In the genomic region with DNA sequence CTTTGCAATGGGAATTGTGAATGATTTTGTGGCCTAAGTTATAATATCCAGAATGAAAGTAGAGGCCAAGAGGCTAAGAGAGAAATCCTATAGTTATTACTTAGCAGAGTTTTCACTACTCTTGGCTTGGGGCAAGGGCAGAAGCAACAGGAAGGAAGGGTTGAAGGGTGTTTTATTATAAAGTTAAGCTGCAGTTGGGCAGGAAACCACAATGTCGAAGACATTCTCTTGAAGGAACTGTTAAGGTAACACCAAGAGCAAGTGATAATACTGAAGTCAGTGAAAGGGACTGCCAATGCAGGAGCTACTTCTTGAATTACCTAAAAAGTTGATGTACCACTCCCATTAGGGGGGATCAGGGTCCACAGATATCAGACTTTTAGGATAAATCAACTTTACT, we compare ENCODE assay signal across 10 cellular contexts. TPM values are rescaled to one million over a fixed set of nuclear protein-coding genes. Genes with fewer than 3 reads are reported as not detected.
DNase-seq lines count a peak whose midpoint lies in the region; ATAC-seq, FAIRE-seq and TF ChIP-seq lines count a peak whose summit lies in the region.
"Had no signal": no experiment of that assay in that cellular context is flagged by ENCODE, and none has a peak within 500 bp of the region (broad histone marks: within the 10 kb centered on the region; RNA-seq: fewer than 3 reads in every experiment).

No MANE protein-coding gene starts in this region.

- 65 to 75% methylated on average over 1 of the region's 1 CpG for WGBS in testis, 2 donors

- no peaks in the 10 kb centered on the region for H3K27me3 ChIP-seq in Loucy (ENCODE audit: insufficient read depth, low read length, poor library complexity, severe bottlenecking)
- no peaks in the 10 kb centered on the region for H3K27me3 ChIP-seq in testis

- H3K4me1 Mint-ChIP-seq in central memory CD8-positive, alpha-beta T cell = peaks cover 85% of the 10 kb centered on the region

- TF ChIP-seq POLR2A in testis (IDR thresholded peaks at IDR 0.05) = no peak

- intact Hi-C loops in testis (cut with DNase I; ENCODE audit: low total_unique reads) = no loop called here

- peaks cover 4% of the 10 kb centered on the region for H3K36me3 Mint-ChIP-seq in central memory CD8-positive, alpha-beta T cell (ENCODE audit: insufficient read depth)

- no peak overlapping the region for H3K27ac ChIP-seq in testis

- peak; percentile 98 for ATAC-seq in GM19438 (IDR thresholded peaks at IDR 0.05; ENCODE audit: low read depth, unreplicated experiment)
- peak; percentile 95 for ATAC-seq in central memory CD8-positive, alpha-beta T cell (replicated peaks; ENCODE audit: extremely low read depth, poor library complexity, severe bottlenecking)
- ATAC-seq in GM21723 (IDR thresholded peaks at IDR 0.05; ENCODE audit: unreplicated experiment) = no peak

- no peak for TF ChIP-seq CTCF in D721Med (IDR thresholded peaks at IDR 0.05; ENCODE audit: insufficient read depth, missing control alignments)
- TF ChIP-seq CTCF in Loucy (conservative IDR thresholded peaks at IDR 0.05; ENCODE audit: low read length) = no peak
- no peak for TF ChIP-seq CTCF in testis (IDR thresholded peaks at IDR 0.05)

- H3K4me3 Mint-ChIP-seq in central memory CD8-positive, alpha-beta T cell = peak overlapping the region; percentile 66

- no peaks in the 10 kb centered on the region for H3K27me3 Mint-ChIP-seq in central memory CD8-positive, alpha-beta T cell

- H3K4me1 ChIP-seq in Loucy (ENCODE audit: insufficient read depth, low read length, poor library complexity, severe bottlenecking) (peaks cover 60% of the 10 kb centered on the region), testis (no peaks in the 10 kb centered on the region)

- H3K9ac ChIP-seq in Loucy (ENCODE audit: low read depth, low read length, poor library complexity, severe bottlenecking) = peak overlapping the region; percentile 88

- no peaks in the 10 kb centered on the region for H3K9me2 ChIP-seq in Loucy (replicated peaks; ENCODE audit: low read depth, low read length)

- H3K4me2 ChIP-seq in Loucy (ENCODE audit: low read depth, low read length, poor library complexity, severe bottlenecking) = peak overlapping the region; percentile 79

- H3K9me3 ChIP-seq in Loucy (ENCODE audit: insufficient read depth, low read depth, low read length) = no peaks in the 10 kb centered on the region
- H3K9me3 ChIP-seq in testis = no peaks in the 10 kb centered on the region

- FAIRE-seq in D721Med (lab: Jason Lieb, UNC) = peak; percentile 75

- DNase-seq in D721Med (ENCODE audit: insufficient read length, low spot score) = no peak
- DNase-seq in central memory CD8-positive, alpha-beta T cell (ENCODE audit: low spot score in 2 of 2) = peak in 1 of 2 donors; percentile 28
- no peak for DNase-seq in NCI-H748 treated with DMSO at 0.1 percent for 48 hours (lab: John Stamatoyannopoulos, UW)
- no peak for DNase-seq in testis
- DNase-seq in NCI-H1092 (lab: John Stamatoyannopoulos, UW) = no peak
- DNase-seq: HCEC 1CT, nucleus accumbens had no signal

- no peak overlapping the region for H2AFZ ChIP-seq in Loucy (ENCODE audit: low read length)

- H3F3A ChIP-seq in Loucy (ENCODE audit: low read depth) = peaks cover 18% of the 10 kb centered on the region

- H4K20me1 ChIP-seq in Loucy (ENCODE audit: insufficient read depth, low read length, poor library complexity, severe bottlenecking) = no peaks in the 10 kb centered on the region

- H3K27ac Mint-ChIP-seq in central memory CD8-positive, alpha-beta T cell (ENCODE audit: low read depth) = peak overlapping the region; percentile 82

- H3K9me3 Mint-ChIP-seq in central memory CD8-positive, alpha-beta T cell = no peaks in the 10 kb centered on the region

- H3K79me2 ChIP-seq in Loucy (ENCODE audit: insufficient read depth, low read length) = no peaks in the 10 kb centered on the region

- peak overlapping the region; percentile 68 for H3K4me3 ChIP-seq in Loucy (ENCODE audit: low read length, poor library complexity, severe bottlenecking)
- no peak overlapping the region for H3K4me3 ChIP-seq in testis

- H3K36me3 ChIP-seq in Loucy (ENCODE audit: insufficient read depth, low read length) (no peaks in the 10 kb centered on the region), testis (ENCODE audit: low read depth, missing control alignments) (no peaks in the 10 kb centered on the region)

RNA-seq across cellular contexts. Expression of a gene that starts 8.3 kb away (rescaled TPM):
- total RNA-seq in testis = not detected
- 2.0 TPM for polyA plus RNA-seq in testis (ENCODE audit: insufficient read depth, low read depth, low replicate concordance)

RNA-seq across cellular contexts. Expression of a gene that starts 40.9 kb away (rescaled TPM):
- not detected for total RNA-seq in testis
- polyA plus RNA-seq in testis (ENCODE audit: insufficient read depth, low read depth, low replicate concordance) = 0.51 TPM
